In the genomic region with DNA sequence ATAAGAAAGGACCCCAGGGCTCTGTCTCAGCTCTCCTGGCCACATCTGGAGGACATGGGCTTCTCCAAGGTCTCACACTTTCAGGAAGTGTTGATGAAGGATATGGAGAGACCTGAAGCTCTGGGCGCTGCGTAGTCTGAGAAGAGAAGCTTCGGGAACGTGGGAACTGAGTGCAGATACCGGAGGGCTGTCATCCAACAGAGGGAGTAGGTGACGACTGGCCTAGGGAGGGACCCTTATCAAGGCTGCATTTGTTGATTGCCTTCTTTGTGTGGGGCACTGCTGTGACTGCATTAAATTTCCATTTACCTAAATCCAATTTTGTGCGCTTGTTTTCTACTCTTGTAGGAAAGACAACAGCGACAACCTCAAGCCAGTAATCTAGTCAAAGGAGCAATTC, we compare ENCODE assay signal across 26 cellular contexts.
"Had no signal": no experiment of that assay in that cellular context is flagged by ENCODE, and none has a peak within 500 bp of the region (broad histone marks: within the 10 kb centered on the region; RNA-seq: fewer than 3 reads in every experiment).

No MANE protein-coding gene starts in this region.

- H3K36me3 Mint-ChIP-seq: activated naive CD4-positive, alpha-beta T cell treated with anti-CD3 and anti-CD28 coated beads, Interleukin-2, amount 50 U/mL, for 24 hours; naive thymus-derived CD4-positive, alpha-beta T cell had no signal

- H3K9me3 Mint-ChIP-seq: activated CD4-positive, alpha-beta T cell treated with anti-CD3 and anti-CD28 coated beads, Interleukin-2, amount 10 ng/mL, durations not matched to agents 24 days and 14 days; activated naive CD4-positive, alpha-beta T cell treated with anti-CD3 and anti-CD28 coated beads, Interleukin-2, amount 50 U/mL, for 24 hours had no signal

- H3K27ac Mint-ChIP-seq: activated CD4-positive, alpha-beta memory T cell treated with anti-CD3 and anti-CD28 coated beads, Interleukin-2, amount 10 ng/mL, durations not matched to agents 7 days and 5 days; activated CD4-positive, alpha-beta T cell treated with anti-CD3 and anti-CD28 coated beads, Interleukin-2, amount 10 ng/mL, durations not matched to agents 24 days and 14 days; activated naive CD4-positive, alpha-beta T cell treated with anti-CD3 and anti-CD28 coated beads, Interleukin-2, amount 50 U/mL, for 24 hours; activated naive CD8-positive, alpha-beta T cell treated with anti-CD3 and anti-CD28 coated beads, Interleukin-2, amount 50 U/mL, for 24 hours; activated T-helper 17 cell treated with anti-CD3 and anti-CD28 coated beads, Interleukin-2, amount 50 U/mL, for 72 hours; naive thymus-derived CD4-positive, alpha-beta T cell had no signal

- H3K9me3 ChIP-seq: tibial artery, upper lobe of right lung had no signal

- H3K36me3 ChIP-seq: breast epithelium, esophagus muscularis mucosa, heart left ventricle, spleen, suprapubic skin, tibial artery, upper lobe of right lung had no signal

- H3K4me1 ChIP-seq: breast epithelium, foreskin keratinocyte had no signal

- H3K4me1 Mint-ChIP-seq: activated T-helper 17 cell treated with anti-CD3 and anti-CD28 coated beads, Interleukin-2, amount 50 U/mL, for 72 hours had no signal

- H3K4me3 ChIP-seq: breast epithelium, esophagus muscularis mucosa, heart left ventricle, spleen, suprapubic skin, tibial artery, upper lobe of right lung had no signal

- DNase-seq: activated CD4-positive, alpha-beta memory T cell treated with anti-CD3 and anti-CD28 coated beads, Interleukin-2, amount 10 ng/mL, durations not matched to agents 7 days and 5 days; activated CD4-positive, alpha-beta T cell treated with anti-CD3 and anti-CD28 coated beads, Interleukin-2, amount 10 ng/mL, durations not matched to agents 24 days and 14 days; activated CD4-positive, CD25-positive, alpha-beta regulatory T cell treated with anti-CD3 and anti-CD28 coated beads, Interleukin-2, amount 50 U/mL, for 72 hours; activated CD8-positive, alpha-beta memory T cell treated with anti-CD3 and anti-CD28 coated beads, Interleukin-2, amount 50 U/mL, for 48 hours; activated gamma-delta T cell treated with Interleukin-2 at 50 U/mL for 16 hours; activated naive CD8-positive, alpha-beta T cell treated with anti-CD3 and anti-CD28 coated beads, Interleukin-2, amount 50 U/mL, for 24 hours; activated T-cell treated with anti-CD3 and anti-CD28 coated beads, Interleukin-2, amount 50 U/mL, for 4 hours; amygdala; central memory CD4-positive, alpha-beta T cell; foreskin keratinocyte; heart left ventricle; hypothalamus; midbrain; naive thymus-derived CD4-positive, alpha-beta T cell; right cardiac atrium; spleen; stimulated activated naive CD4-positive, alpha-beta T cell; T-helper 9 cell; tibial artery; upper lobe of right lung had no signal

- ATAC-seq: activated naive CD8-positive, alpha-beta T cell treated with anti-CD3 and anti-CD28 coated beads, Interleukin-2, amount 50 U/mL, for 24 hours; activated T-cell treated with anti-CD3 and anti-CD28 coated beads, Interleukin-2, amount 50 U/mL, for 4 hours; activated T-helper 17 cell treated with anti-CD3 and anti-CD28 coated beads, Interleukin-2, amount 50 U/mL, for 72 hours; foreskin keratinocyte; heart left ventricle; naive thymus-derived CD4-positive, alpha-beta T cell; right cardiac atrium; upper lobe of right lung had no signal

- H3K27ac ChIP-seq: breast epithelium, esophagus muscularis mucosa, foreskin keratinocyte, heart left ventricle, spleen, suprapubic skin, tibial artery, upper lobe of right lung, VCaP had no signal

- H3K27me3 ChIP-seq: breast epithelium, foreskin keratinocyte, upper lobe of right lung had no signal

- H3K4me3 Mint-ChIP-seq: activated CD4-positive, alpha-beta memory T cell treated with anti-CD3 and anti-CD28 coated beads, Interleukin-2, amount 10 ng/mL, durations not matched to agents 7 days and 5 days; activated CD4-positive, alpha-beta T cell treated with anti-CD3 and anti-CD28 coated beads, Interleukin-2, amount 10 ng/mL, durations not matched to agents 24 days and 14 days; activated naive CD4-positive, alpha-beta T cell treated with anti-CD3 and anti-CD28 coated beads, Interleukin-2, amount 50 U/mL, for 24 hours; activated naive CD8-positive, alpha-beta T cell treated with anti-CD3 and anti-CD28 coated beads, Interleukin-2, amount 50 U/mL, for 24 hours; activated T-cell treated with anti-CD3 and anti-CD28 coated beads, Interleukin-2, amount 50 U/mL, for 4 hours; activated T-helper 17 cell treated with anti-CD3 and anti-CD28 coated beads, Interleukin-2, amount 50 U/mL, for 72 hours; naive thymus-derived CD4-positive, alpha-beta T cell had no signal
